Comparison of ENCODE assay signal across 8 cellular contexts in the genomic region with DNA sequence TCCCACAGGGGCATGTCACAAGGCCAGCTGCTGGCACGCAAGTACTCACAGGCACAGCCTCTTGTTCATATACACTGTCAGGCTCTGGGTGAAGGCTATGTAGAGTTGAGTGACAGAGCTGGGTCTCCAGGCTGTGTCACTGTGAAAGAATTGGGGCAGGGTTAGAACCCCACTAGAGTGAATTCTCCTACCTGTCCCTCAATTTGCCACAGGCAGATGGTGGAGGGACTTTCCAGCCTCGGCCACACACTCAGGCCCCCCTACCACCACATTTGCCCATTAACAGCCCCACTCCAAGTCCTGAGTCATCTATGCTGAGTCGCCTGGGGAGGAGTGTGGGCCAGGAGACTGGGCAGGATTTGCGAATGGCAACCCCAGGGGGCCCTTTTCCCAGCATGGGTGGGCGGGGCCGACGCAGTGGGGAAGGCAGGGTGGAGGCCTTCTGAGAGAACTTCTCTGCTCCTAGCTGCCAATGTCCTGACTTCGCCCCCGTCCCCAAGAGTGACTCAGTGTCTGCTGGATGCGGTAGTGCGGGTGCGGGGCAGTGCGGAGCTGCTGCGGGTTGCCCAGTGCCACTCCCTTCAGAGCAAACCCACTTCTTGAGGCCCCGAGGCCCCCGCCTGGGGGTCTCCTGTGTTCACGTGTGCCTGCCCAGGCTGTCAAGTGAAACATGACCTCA. TPM values are rescaled to one million over a fixed set of nuclear protein-coding genes. Genes with fewer than 3 reads are reported as not detected.
A peak's percentile ranks its signal among the peaks of the same experiment; 100 is the strongest.
DNase-seq lines count a peak whose midpoint lies in the region; ATAC-seq and TF ChIP-seq lines count a peak whose summit lies in the region.

No MANE protein-coding gene starts in this region.

- WGBS in lung, 2 donors = 44 to 52% methylated on average over 17 of the region's 17 CpGs

- no peaks in the 10 kb centered on the region for H3K9me3 Mint-ChIP-seq in IgD-negative memory B cell
- H3K9me3 Mint-ChIP-seq in brain = peaks cover 0 to under 1% (median 0%) of the 10 kb centered on the region in 5 experiments

- no peaks in the 10 kb centered on the region for H3K36me3 ChIP-seq in lung (ENCODE audit: control insufficient read depth in 2 of 2, insufficient read depth in 2 of 2, low read length in 2 of 2)

- TF ChIP-seq CTCF in brain (conservative IDR thresholded peaks at IDR 0.05) (no peak), lung (IDR thresholded peaks at IDR 0.05; ENCODE audit: control extremely low read depth, extremely low read depth) (no peak)

- H3K27me3 Mint-ChIP-seq in IgD-negative memory B cell (peaks cover 4% of the 10 kb centered on the region), brain (peaks cover 8% of the 10 kb centered on the region)

- peaks cover 0 to 25% of the 10 kb centered on the region in 2 donors for H3K4me1 ChIP-seq in lung (ENCODE audit: control insufficient read depth in 2 of 2, insufficient read depth in 2 of 2, low read length in 2 of 2)

- no peak overlapping the region for H3K27ac ChIP-seq in lung (ENCODE audit: low read depth in 1 of 2, low read length in 1 of 2)

- no peaks in the 10 kb centered on the region for H3K9me3 ChIP-seq in lung (ENCODE audit: control insufficient read depth in 2 of 2, insufficient read depth in 1 of 2, low read length in 1 of 2)

- DNase-seq in NCI-H2171 treated with DMSO at 0.1 percent for 48 hours (lab: John Stamatoyannopoulos, UW) = peak; percentile 48
- DNase-seq in NCI-H2171 (lab: John Stamatoyannopoulos, UW) = no peak
- DNase-seq in lung (ENCODE audit: low spot score) = peak; percentile 55
- no peak for DNase-seq in inferior parietal cortex (ENCODE audit: extremely low spot score)
- DNase-seq in cortex of kidney (lab: John Stamatoyannopoulos, UW) = no peak
- no peak for DNase-seq in HuH-7 (ENCODE audit: low spot score)

- H3K27ac Mint-ChIP-seq in IgD-negative memory B cell = peak overlapping the region in 2 of 3 donors; percentile 31 to 49
- peak overlapping the region; percentile 90 to 98 (median 92) for H3K27ac Mint-ChIP-seq in brain

- H3K4me3 ChIP-seq in lung = no peak overlapping the region

- ATAC-seq in lung (ENCODE audit: insufficient read depth, low FRiP score) = peak; percentile 67

- H3K27me3 ChIP-seq in lung (ENCODE audit: control insufficient read depth, insufficient read depth) = no peaks in the 10 kb centered on the region

- peak overlapping the region in 3 of 4 donors; percentile 13 to 43 (median 31) for H3K4me3 Mint-ChIP-seq in IgD-negative memory B cell
- H3K4me3 Mint-ChIP-seq in brain = peak overlapping the region in 2 of 5 experiments; percentile 53 to 67

- H3K4me1 Mint-ChIP-seq in IgD-negative memory B cell = peaks cover 21 to 35% (median 29%) of the 10 kb centered on the region in 3 donors
- H3K4me1 Mint-ChIP-seq in brain = peaks cover 92% of the 10 kb centered on the region

- H3K36me3 Mint-ChIP-seq in IgD-negative memory B cell (no peaks in the 10 kb centered on the region), brain (no peaks in the 10 kb centered on the region)

RNA-seq across cellular contexts. Expression of gene PSD2, which starts 50.3 kb away (rescaled TPM):
- polyA plus RNA-seq in IgD-negative memory B cell = not detected
- polyA plus RNA-seq in brain (ENCODE audit: insufficient read depth, low read depth, low replicate concordance) = 23.1 TPM
- under 1 TPM; 0.06 to 0.20 TPM for total RNA-seq in lung
- polyA plus RNA-seq in lung = under 1 TPM; 0.01 to 0.04 TPM

Comparison
In these comparisons a context has a peak if more than half of its experiments do, and no peak if none do; other contexts are left out.
1. DNase-seq: peak in NCI-H2171 treated with DMSO at 0.1 percent for 48 hours (single experiment) and lung (single experiment); none in NCI-H2171 (single experiment), inferior parietal cortex (single experiment), cortex of kidney (single experiment) and HuH-7 (single experiment).
2. RNA of gene PSD2, which starts 50.3 kb away (polyA plus RNA-seq): 23.1 TPM in brain (single experiment); 0.01 to 0.04 TPM in lung and not detected in IgD-negative memory B cell (single experiment); every median in the first group is over 10 times any median in the second.